Comparison of ENCODE assay signal across 8 cellular contexts in genomic region chr11:73478737-73479347, GRCh38.
DNase-seq lines count a peak whose midpoint lies in the region; ATAC-seq and TF ChIP-seq lines count a peak whose summit lies in the region.

No MANE protein-coding gene starts in this region.

- H3K4me3 ChIP-seq in BJ (ENCODE audit: low read depth, low read length) (no peak overlapping the region), HEK293 (ENCODE audit: low read depth, low read length) (no peak overlapping the region)

- ATAC-seq in left ventricle myocardium superior (peak; percentile 48), HG03571 (IDR thresholded peaks at IDR 0.05; ENCODE audit: unreplicated experiment) (no peak)
- ATAC-seq in effector memory CD8-positive, alpha-beta T cell (replicated peaks) = no peak

- peaks cover 2 to 7% of the 10 kb centered on the region in 2 donors for H3K9me3 Mint-ChIP-seq in effector memory CD8-positive, alpha-beta T cell

- peak overlapping the region in 1 of 2 donors; percentile 2 for H3K27ac Mint-ChIP-seq in effector memory CD8-positive, alpha-beta T cell

- CTCF ChIA-PET in BJ (lab: Yijun Ruan, JAX) = interaction anchor here (0.6 to 3.1 kb wide), 30 partner anchors 8 to 454 kb away, joined by 3 to 32 read pairs (median 4); no protein-coding TSS in a partner anchor
- CTCF ChIA-PET in HEK293 (lab: Yijun Ruan, JAX) = interaction anchor here (0.6 to 5.1 kb wide), 52 partner anchors 8 to 357 kb away, joined by 3 to 47 read pairs (median 4); partner anchors contain the start of gene FAM168A

- H3K27me3 ChIP-seq in BJ (ENCODE audit: control insufficient read depth, insufficient read depth, low read length) = no peaks in the 10 kb centered on the region

- H3K4me3 Mint-ChIP-seq in effector memory CD8-positive, alpha-beta T cell = no peak overlapping the region

- no peak overlapping the region for H3K27ac ChIP-seq in HEK293 (ENCODE audit: extremely low read depth, low read depth, low read length)

- H3K27me3 Mint-ChIP-seq in effector memory CD8-positive, alpha-beta T cell = no peaks in the 10 kb centered on the region

- TF ChIP-seq CTCF in BJ (IDR thresholded peaks at IDR 0.05; ENCODE audit: insufficient read depth, low read depth, low read length) (peak; percentile 92), HEK293 (tag by site-specific recombination; IDR thresholded peaks at IDR 0.05) (0 out of 2 replicates have a peak, but pooled peaks have one; percentile 12)

- no peaks in the 10 kb centered on the region; the same call in 1 of the 2 replicates for H3K9me3 ChIP-seq in HEK293 (ENCODE audit: control insufficient read depth, insufficient read depth, low read depth, low read length)

- no peaks in the 10 kb centered on the region for H3K36me3 ChIP-seq in BJ (ENCODE audit: control insufficient read depth, insufficient read depth, low read length)
- H3K36me3 ChIP-seq in HEK293 (ENCODE audit: control insufficient read depth in 2 of 2, insufficient read depth in 1 of 2, low read length in 2 of 2) = no peaks in the 10 kb centered on the region

- H3K4me1 ChIP-seq in HEK293 (ENCODE audit: control insufficient read depth, insufficient read depth, low read length) = peaks cover 7% of the 10 kb centered on the region; the same call in 1 of the 2 replicates

- peaks cover 3 to 7% of the 10 kb centered on the region in 2 donors for H3K4me1 Mint-ChIP-seq in effector memory CD8-positive, alpha-beta T cell (ENCODE audit: low read depth in 2 of 2)

- POLR2A ChIA-PET in BJ (lab: Charles Lee) = no interaction called here
- POLR2A ChIA-PET in HEK293 (lab: Yijun Ruan, JAX) = no interaction called here

- no peaks in the 10 kb centered on the region for H3K36me3 Mint-ChIP-seq in effector memory CD8-positive, alpha-beta T cell (ENCODE audit: insufficient read depth)

- intact Hi-C loops in left ventricle myocardium superior (cut with micrococcal nuclease) = no loop called here

- DNase-seq in BJ (ENCODE audit: low read depth) = no peak
- peak; percentile 20 to 39 for DNase-seq in SHP77 (lab: John Stamatoyannopoulos, UW)
- no peak for DNase-seq in left ventricle myocardium superior
- DNase-seq in effector memory CD8-positive, alpha-beta T cell = no peak
- no peak for DNase-seq in NOMO-1 treated with DMSO at 0.1 percent for 48 hours (lab: John Stamatoyannopoulos, UW; ENCODE audit: unreplicated experiment)
- no peak for DNase-seq in activated CD4-positive, alpha-beta T cell treated with anti-CD3 and anti-CD28 coated beads, Interleukin-2, amount 50 U/mL, for 1 hour

TF ChIP-seq in HEK293, 187 proteins besides CTCF, POLR2A, EP300 and RAD21:
- no peak for TF ChIP-seq ZNF10 (tag by site-specific recombination; IDR thresholded peaks at IDR 0.05)
- no peak for TF ChIP-seq YY1 (tag by site-specific recombination; IDR thresholded peaks at IDR 0.05)
- no peak for TF ChIP-seq ZNF350 (tag by site-specific recombination; IDR thresholded peaks at IDR 0.05)
- TF ChIP-seq ZNF560 (tag by site-specific recombination; IDR thresholded peaks at IDR 0.05; ENCODE audit: borderline replicate concordance) = no peak
- peak; percentile 71 for TF ChIP-seq IKZF3 (tag by site-specific recombination; IDR thresholded peaks at IDR 0.05)
- TF ChIP-seq ZXDB (tag by site-specific recombination; IDR thresholded peaks at IDR 0.05) = no peak
- TF ChIP-seq ZNF704 (tag by site-specific recombination; IDR thresholded peaks at IDR 0.05) = no peak
- TF ChIP-seq ZNF654 (tag by site-specific recombination; IDR thresholded peaks at IDR 0.05; ENCODE audit: low read depth) = peak; percentile 46

Comparison
In these comparisons a context has a peak if more than half of its experiments do, and no peak if none do; other contexts are left out.
1. DNase-seq: peak in SHP77 (2 of 2); none in BJ (single experiment), left ventricle myocardium superior (single experiment), effector memory CD8-positive, alpha-beta T cell (0 of 3), NOMO-1 treated with DMSO at 0.1 percent for 48 hours (single experiment) and activated CD4-positive, alpha-beta T cell treated with anti-CD3 and anti-CD28 coated beads, Interleukin-2, amount 50 U/mL, for 1 hour (single experiment).